Comparison of ENCODE assay signal across 8 cellular contexts in genomic region chr14:104722938-104723650, GRCh38. TPM values are rescaled to one million over a fixed set of nuclear protein-coding genes. Genes with fewer than 3 reads are reported as not detected.
DNase-seq lines count a peak whose midpoint lies in the region; ATAC-seq and TF ChIP-seq lines count a peak whose summit lies in the region.

No MANE protein-coding gene starts in this region.

- H3F3A ChIP-seq in DOHH2 (ENCODE audit: control insufficient read depth, insufficient read depth): no peaks in the 10 kb centered on the region

- no peak for TF ChIP-seq CTCF in DOHH2 (IDR thresholded peaks at IDR 0.05; ENCODE audit: low read depth, low read length, poor library complexity, severe bottlenecking)
- no peak for TF ChIP-seq CTCF in psoas muscle (IDR thresholded peaks at IDR 0.05)

- no peaks in the 10 kb centered on the region for H3K36me3 ChIP-seq in DOHH2 (ENCODE audit: control insufficient read depth, low read length)
- H3K36me3 ChIP-seq in psoas muscle (ENCODE audit: insufficient read depth in 1 of 2, low read depth in 1 of 2): peaks cover 0 to 8% of the 10 kb centered on the region in 2 donors

- H3K4me2 ChIP-seq in DOHH2 (ENCODE audit: low read length): peak overlapping the region; percentile 74; the same call in 1 of the 2 replicates

- H3K27me3 ChIP-seq in DOHH2 (ENCODE audit: control insufficient read depth, low read length): peaks cover 15% of the 10 kb centered on the region
- no peaks in the 10 kb centered on the region for H3K27me3 ChIP-seq in psoas muscle (ENCODE audit: insufficient read depth in 3 of 3, low read length in 2 of 3)

- no peaks in the 10 kb centered on the region for H3K79me2 ChIP-seq in DOHH2 (ENCODE audit: control insufficient read depth, low read length)

- H3K27ac ChIP-seq in DOHH2 (ENCODE audit: low read depth, low read length) (no peak overlapping the region), psoas muscle (peak overlapping the region; percentile 83)

- no peak overlapping the region for H3K4me3 ChIP-seq in DOHH2 (ENCODE audit: low read length)
- H3K4me3 ChIP-seq in psoas muscle: peak overlapping the region; percentile 82

- 43 to 51% (median 48%) methylated on average over 23 to 26 of the region's 26 CpGs for WGBS in psoas muscle, 3 donors

- H3K9me3 ChIP-seq in DOHH2 (ENCODE audit: control insufficient read depth, insufficient read depth, low read length) (no peaks in the 10 kb centered on the region), psoas muscle (no peaks in the 10 kb centered on the region)

- ATAC-seq in esophagus mucosa (peak; percentile 7), psoas muscle (no peak), GM18861 (IDR thresholded peaks at IDR 0.05; ENCODE audit: unreplicated experiment) (no peak)

- intact Hi-C loops in psoas muscle (cut with DNase I): no loop called here

- H3K9me2 ChIP-seq in DOHH2 (replicated peaks; ENCODE audit: control insufficient read depth, low read length): no peaks in the 10 kb centered on the region

- H4K20me1 ChIP-seq in DOHH2 (ENCODE audit: control insufficient read depth, insufficient read depth, low read depth, low read length): no peaks in the 10 kb centered on the region

- H3K4me1 ChIP-seq in DOHH2 (ENCODE audit: control insufficient read depth, low read length): peaks cover 11% of the 10 kb centered on the region
- H3K4me1 ChIP-seq in psoas muscle: peaks cover 61% of the 10 kb centered on the region

- DNase-seq in NOMO-1 treated with dmso at 0.1 percent for 144 hours (lab: John Stamatoyannopoulos, UW; ENCODE audit: unreplicated experiment): peak; percentile 28
- DNase-seq in psoas muscle: no peak
- no peak for DNase-seq in amygdala (lab: John Stamatoyannopoulos, UW)
- DNase-seq in AG08396 (ENCODE audit: low spot score): no peak
- DNase-seq in mesenteric fat pad (ENCODE audit: low spot score): no peak

RNA-seq across cellular contexts. Expression of gene ADSS1, which starts 0.9 kb away (rescaled TPM):
- total RNA-seq in esophagus mucosa: 5.7 TPM
- total RNA-seq in psoas muscle: 100 to 1,000 TPM; 201 to 359 (median 278) TPM
- 100 to 1,000 TPM; 187 to 394 (median 300) TPM for polyA plus RNA-seq in psoas muscle
- total RNA-seq in mesenteric fat pad: 5.2 TPM

RNA-seq across cellular contexts. Expression of gene SIVA1, which starts 29.9 kb away (rescaled TPM):
- total RNA-seq in esophagus mucosa: 51.6 TPM
- 100 to 1,000 TPM in 1 of 4 donors, 10 to 100 TPM in 3; 55.8 to 105 (median 84.5) TPM for total RNA-seq in psoas muscle
- polyA plus RNA-seq in psoas muscle: 100 to 1,000 TPM; 147 to 233 (median 233) TPM
- total RNA-seq in mesenteric fat pad: 60.0 TPM

RNA-seq across cellular contexts. Expression of gene INF2, which starts 33.7 kb away (rescaled TPM):
- total RNA-seq in esophagus mucosa (28.4 TPM), psoas muscle (10 to 100 TPM; 16.4 to 26.3 (median 23.4) TPM), mesenteric fat pad (160 TPM)
- 10 to 100 TPM; 12.0 to 29.1 (median 12.8) TPM for polyA plus RNA-seq in psoas muscle

Comparison
In these comparisons a context has a peak if more than half of its experiments do, and no peak if none do; other contexts are left out.
1. RNA of gene ADSS1, which starts 0.9 kb away (total RNA-seq): 201 to 359 TPM in psoas muscle; 5.7 TPM in esophagus mucosa (single experiment) and 5.2 TPM in mesenteric fat pad (single experiment); every median in the first group is over 10 times any median in the second.